ENCODE assay signal across 20 cellular contexts in the genomic region with DNA sequence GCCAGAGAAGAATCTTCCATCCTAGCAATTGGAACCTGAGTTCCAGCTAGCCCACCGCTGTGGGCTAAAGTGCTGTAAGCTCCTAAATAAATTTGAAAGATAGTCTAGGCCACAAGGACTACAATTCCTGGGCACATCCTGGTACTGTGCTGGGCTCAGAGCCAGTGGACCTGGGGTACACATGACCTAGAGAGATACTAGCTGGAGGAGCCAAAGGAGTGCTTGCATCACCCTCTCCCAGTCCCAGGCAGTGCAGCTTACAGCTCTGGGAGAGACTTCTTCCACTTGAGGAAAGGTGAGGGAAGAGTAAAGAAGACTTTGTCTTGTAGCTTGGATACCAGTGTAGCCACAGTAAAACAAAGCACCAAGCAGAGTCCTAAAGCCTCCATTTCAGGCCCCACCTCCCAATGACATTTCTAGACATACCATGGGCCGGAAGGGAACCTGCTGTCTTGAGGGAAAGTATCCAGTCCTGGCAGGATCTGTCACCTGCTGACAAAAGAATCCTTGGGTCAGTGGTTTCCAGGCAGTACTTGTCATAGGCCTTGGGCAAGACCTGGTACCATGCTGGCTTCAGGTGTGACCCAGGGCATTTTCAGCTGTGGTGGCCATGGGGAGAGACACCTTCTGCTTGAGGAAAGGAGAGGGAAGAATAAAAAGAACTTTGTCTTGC.
A peak's percentile ranks its signal among the peaks of the same experiment; 100 is the strongest.
DNase-seq lines count a peak whose midpoint lies in the region; ATAC-seq and TF ChIP-seq lines count a peak whose summit lies in the region.
"Had no signal": no experiment of that assay in that cellular context is flagged by ENCODE, and none has a peak within 500 bp of the region (broad histone marks: within the 10 kb centered on the region; RNA-seq: fewer than 3 reads in every experiment).

No MANE protein-coding gene starts in this region.

- CTCF ChIA-PET in AG04450 (lab: Charles Lee): interaction anchor here (0.5 to 2.0 kb wide), 3 partner anchors 41 to 547 kb away, joined by 3 to 16 read pairs (median 4); no protein-coding TSS in a partner anchor

- ATAC-seq in left lung: peak; percentile 21
- ATAC-seq in left ventricle myocardium superior: no peak
- ATAC-seq: effector memory CD8-positive, alpha-beta T cell; T-cell had no signal

- H3K9ac ChIP-seq in HUES6 (ENCODE audit: low read length): no peak overlapping the region

- H3K4me1 ChIP-seq in HUES6 (ENCODE audit: control insufficient read depth, insufficient read depth, low read length): peaks cover 12% of the 10 kb centered on the region; the same call in 1 of the 2 replicates
- no peaks in the 10 kb centered on the region for H3K4me1 ChIP-seq in left lung
- H3K4me1 ChIP-seq: stomach, upper lobe of right lung had no signal

- DNase-seq in AG04450 (ENCODE audit: low read depth, low spot score) (no peak), dermis blood vessel endothelial cell (peak; percentile 5), left lung (no peak), cerebellum (ENCODE audit: low spot score) (no peak), left ventricle myocardium superior (no peak), HuH-7.5 (ENCODE audit: low spot score) (no peak)
- no peak for DNase-seq in stimulated activated CD4-positive, alpha-beta T cell treated with anti-CD3 and anti-CD28 coated beads, Interleukin-2, amount 100 ng/mL, for 48 hours
- DNase-seq: activated gamma-delta T cell treated with Interleukin-2 at 50 U/mL for 16 hours; caudate nucleus; DMS 273 treated with DMSO at 0.1 percent for 48 hours; effector memory CD8-positive, alpha-beta T cell; Kasumi-1; kidney; NCI-H526; stomach; T-cell; upper lobe of right lung had no signal

- H3K27me3 ChIP-seq in AG04450 (ENCODE audit: control insufficient read depth, insufficient read depth, low read length) (no peaks in the 10 kb centered on the region), HUES6 (ENCODE audit: control insufficient read depth, insufficient read depth, low read length) (no peaks in the 10 kb centered on the region), left lung (no peaks in the 10 kb centered on the region)
- H3K27me3 ChIP-seq: adrenal gland, hepatocyte, stomach, upper lobe of right lung had no signal

- intact Hi-C loops in left lung (cut with DNase I) (no loop called here), left ventricle myocardium superior (cut with micrococcal nuclease) (no loop called here)

- H3K4me3 ChIP-seq in AG04450 (ENCODE audit: low read depth, low read length) (no peak overlapping the region), HUES6 (ENCODE audit: low read depth, low read length) (no peak overlapping the region), left lung (no peak overlapping the region)
- H3K4me3 ChIP-seq: adrenal gland, hepatocyte, stomach, upper lobe of right lung had no signal

- H3K36me3 ChIP-seq in HUES6 (ENCODE audit: control insufficient read depth, insufficient read depth, low read length): peaks cover 18% of the 10 kb centered on the region
- peaks cover 0 to 7% of the 10 kb centered on the region in 2 donors for H3K36me3 ChIP-seq in left lung
- H3K36me3 ChIP-seq: adrenal gland had no signal

- peak overlapping the region; percentile 32 for H3K27ac ChIP-seq in AG04450 (ENCODE audit: low read depth, low read length)
- peak overlapping the region; percentile 20; the same call in 1 of the 2 replicates for H3K27ac ChIP-seq in HUES6 (ENCODE audit: low read depth, low read length)
- H3K27ac ChIP-seq in left lung: no peak overlapping the region
- H3K27ac ChIP-seq: hepatocyte, stomach, upper lobe of right lung had no signal

- POLR2A ChIA-PET in AG04450 (lab: Yijun Ruan, JAX): interaction anchor here (0.8 kb wide), 1 partner anchor 28 kb away, joined by 5 read pairs; no protein-coding TSS in a partner anchor

- no peak for TF ChIP-seq CTCF in AG04450 (IDR thresholded peaks at IDR 0.05; ENCODE audit: low read depth, low read length)
- no peak for TF ChIP-seq CTCF in left lung (IDR thresholded peaks at IDR 0.05)

- no peaks in the 10 kb centered on the region for H3K9me3 ChIP-seq in AG04450 (ENCODE audit: control insufficient read depth, insufficient read depth, low read length)
- H3K9me3 ChIP-seq in HUES6 (ENCODE audit: control insufficient read depth, insufficient read depth, low read depth, low read length): no peaks in the 10 kb centered on the region; the same call in 1 of the 2 replicates
- H3K9me3 ChIP-seq in left lung: no peaks in the 10 kb centered on the region
- H3K9me3 ChIP-seq: adrenal gland, stomach, upper lobe of right lung had no signal

Comparison
In these comparisons a context has a peak if more than half of its experiments do, and no peak if none do; other contexts are left out.
1. H3K27ac ChIP-seq: peak in AG04450 (single experiment) and HUES6 (single experiment); none in left lung (0 of 2).